Comparison of ENCODE assay signal across 1 cellular context in genomic region chr1:23693599-23693998, GRCh38.
TF ChIP-seq lines count a peak whose summit lies in the region.

No MANE protein-coding gene starts in this region.

TF ChIP-seq in endothelial cell of umbilical vein, 7 proteins besides CTCF, POLR2A, EP300 and RAD21:
- TF ChIP-seq POLR2AphosphoS5 (IDR thresholded peaks at IDR 0.05; ENCODE audit: insufficient read depth, low read depth, low read length) (no peak), MAX (IDR thresholded peaks at IDR 0.05; ENCODE audit: insufficient read depth, insufficient read length) (no peak), MYC (IDR thresholded peaks at IDR 0.05; ENCODE audit: low read depth, low read length) (no peak), JUN (IDR thresholded peaks at IDR 0.05; ENCODE audit: borderline replicate concordance, insufficient read depth, insufficient read length, low read depth) (no peak), FOS (IDR thresholded peaks at IDR 0.05; ENCODE audit: borderline replicate concordance, insufficient read depth, low read length) (no peak), GATA2 (IDR thresholded peaks at IDR 0.05; ENCODE audit: insufficient read depth, insufficient read length, low read depth, low read length) (no peak), EZH2 (IDR thresholded peaks at IDR 0.05; ENCODE audit: borderline replicate concordance, low read depth, low read length, severe bottlenecking) (no peak)
